In genomic region chr17:2695243-2695960, GRCh38 we compare ENCODE assay signal across 21 cellular contexts. TPM values are rescaled to one million over a fixed set of nuclear protein-coding genes. Genes with fewer than 3 reads are reported as not detected.
DNase-seq lines count a peak whose midpoint lies in the region; ATAC-seq and TF ChIP-seq lines count a peak whose summit lies in the region.
"Had no signal": no experiment of that assay in that cellular context is flagged by ENCODE, and none has a peak within 500 bp of the region (broad histone marks: within the 10 kb centered on the region; RNA-seq: fewer than 3 reads in every experiment).

No MANE protein-coding gene starts in this region.

- in situ Hi-C loops in transverse colon (cut with MboI; ENCODE audit: low pct_ligation_motif_present in 1 of 4, low pct_unique_long_range_greater_than_20kb in 1 of 4, low sequenced_read_pairs in 3 of 4), result no loop called here

- no peaks in the 10 kb centered on the region for H3K9me3 Mint-ChIP-seq in activated naive CD4-positive, alpha-beta T cell treated with anti-CD3 and anti-CD28 coated beads for 36 hours
- H3K9me3 Mint-ChIP-seq in activated naive CD4-positive, alpha-beta T cell treated with anti-CD3 and anti-CD28 coated beads, Interleukin-2, amount 10 ng/mL, durations not matched to agents 7 days and 5 days, result no peaks in the 10 kb centered on the region
- H3K9me3 Mint-ChIP-seq: activated B cell treated with CpG ODN at 0.5 μM for 24 hours; CD8-positive, alpha-beta memory T cell; stimulated activated naive CD8-positive, alpha-beta T cell treated with anti-CD3 and anti-CD28 coated beads, Interleukin-15, amount 100 ng/mL, for 72 hours; T-helper 1 cell treated with Interleukin-12 subunit alpha and Interleukin-12 subunit beta and Interleukin-4 antibody, amounts not matched to agents 30 μg/mL and 1 μg/mL, for 36 hours had no signal

- no peak overlapping the region for H3K27ac Mint-ChIP-seq in activated naive CD4-positive, alpha-beta T cell treated with anti-CD3 and anti-CD28 coated beads for 36 hours
- H3K27ac Mint-ChIP-seq in activated naive CD4-positive, alpha-beta T cell treated with anti-CD3 and anti-CD28 coated beads, Interleukin-2, amount 10 ng/mL, durations not matched to agents 7 days and 5 days, result no peak overlapping the region
- H3K27ac Mint-ChIP-seq: activated B cell treated with CpG ODN at 0.5 μM for 24 hours; naive thymus-derived CD4-positive, alpha-beta T cell; T-helper 1 cell treated with Interleukin-12 subunit alpha and Interleukin-12 subunit beta and Interleukin-4 antibody, amounts not matched to agents 30 μg/mL and 1 μg/mL, for 36 hours had no signal

- ATAC-seq in left lung (no peak), psoas muscle (no peak)
- ATAC-seq: esophagus mucosa; naive thymus-derived CD4-positive, alpha-beta T cell; stimulated activated naive CD8-positive, alpha-beta T cell treated with anti-CD3 and anti-CD28 coated beads, Interleukin-15, amount 100 ng/mL, for 72 hours had no signal

- no peaks in the 10 kb centered on the region for H3K27me3 Mint-ChIP-seq in activated naive CD4-positive, alpha-beta T cell treated with anti-CD3 and anti-CD28 coated beads for 36 hours (ENCODE audit: low read depth)
- no peaks in the 10 kb centered on the region for H3K27me3 Mint-ChIP-seq in activated naive CD4-positive, alpha-beta T cell treated with anti-CD3 and anti-CD28 coated beads, Interleukin-2, amount 10 ng/mL, durations not matched to agents 7 days and 5 days
- H3K27me3 Mint-ChIP-seq: activated B cell treated with CpG ODN at 0.5 μM for 24 hours; CD8-positive, alpha-beta memory T cell; naive thymus-derived CD4-positive, alpha-beta T cell; stimulated activated naive CD8-positive, alpha-beta T cell treated with anti-CD3 and anti-CD28 coated beads, Interleukin-15, amount 100 ng/mL, for 72 hours had no signal

- intact Hi-C loops in activated naive CD4-positive, alpha-beta T cell treated with anti-CD3 and anti-CD28 coated beads for 36 hours (cut with micrococcal nuclease), result no loop called here
- intact Hi-C loops in left lung (cut with DNase I) (no loop called here), transverse colon (cut with DNase I; ENCODE audit: low total_unique reads) (no loop called here), psoas muscle (cut with DNase I) (no loop called here)

- no peaks in the 10 kb centered on the region for H3K4me1 Mint-ChIP-seq in activated naive CD4-positive, alpha-beta T cell treated with anti-CD3 and anti-CD28 coated beads for 36 hours (ENCODE audit: low read depth)
- H3K4me1 Mint-ChIP-seq in activated naive CD4-positive, alpha-beta T cell treated with anti-CD3 and anti-CD28 coated beads, Interleukin-2, amount 10 ng/mL, durations not matched to agents 7 days and 5 days, result no peaks in the 10 kb centered on the region
- H3K4me1 Mint-ChIP-seq: stimulated activated naive CD8-positive, alpha-beta T cell treated with anti-CD3 and anti-CD28 coated beads, Interleukin-15, amount 100 ng/mL, for 72 hours had no signal

- no peak overlapping the region for H3K4me3 Mint-ChIP-seq in activated naive CD4-positive, alpha-beta T cell treated with anti-CD3 and anti-CD28 coated beads for 36 hours
- H3K4me3 Mint-ChIP-seq in activated naive CD4-positive, alpha-beta T cell treated with anti-CD3 and anti-CD28 coated beads, Interleukin-2, amount 10 ng/mL, durations not matched to agents 7 days and 5 days, result no peak overlapping the region
- H3K4me3 Mint-ChIP-seq: activated B cell treated with CpG ODN at 0.5 μM for 24 hours; naive thymus-derived CD4-positive, alpha-beta T cell; stimulated activated naive CD8-positive, alpha-beta T cell treated with anti-CD3 and anti-CD28 coated beads, Interleukin-15, amount 100 ng/mL, for 72 hours; T-helper 1 cell treated with Interleukin-12 subunit alpha and Interleukin-12 subunit beta and Interleukin-4 antibody, amounts not matched to agents 30 μg/mL and 1 μg/mL, for 36 hours had no signal

- CTCF ChIA-PET in activated naive CD4-positive, alpha-beta T cell treated with anti-CD3 and anti-CD28 coated beads for 36 hours (lab: Charles Lee), result no interaction called here
- CTCF ChIA-PET in activated naive CD4-positive, alpha-beta T cell treated with anti-CD3 and anti-CD28 coated beads, Interleukin-2, amount 10 ng/mL, durations not matched to agents 7 days and 5 days (lab: Charles Lee), result no interaction called here

- TF ChIP-seq POLR2A in Peyer's patch (IDR thresholded peaks at IDR 0.05) (no peak), transverse colon (IDR thresholded peaks at IDR 0.05) (no peak)

- 90% methylated on average over 26 of the region's 28 CpGs; no CpG with 5 or more reads in 1 of the 2 donors for WGBS in transverse colon (ENCODE audit: low coverage in 1 of 2), 2 donors
- 90 to 95% (median 91%) methylated on average over 25 to 28 of the region's 28 CpGs for WGBS in psoas muscle, 3 donors

- no peaks in the 10 kb centered on the region for H3K27me3 ChIP-seq in Peyer's patch
- H3K27me3 ChIP-seq in left lung, result no peaks in the 10 kb centered on the region
- H3K27me3 ChIP-seq in transverse colon, result no peaks in the 10 kb centered on the region
- no peaks in the 10 kb centered on the region for H3K27me3 ChIP-seq in psoas muscle (ENCODE audit: insufficient read depth in 3 of 3, low read length in 2 of 3)
- H3K27me3 ChIP-seq: breast epithelium, dorsolateral prefrontal cortex, MG63 had no signal

- no peak for TF ChIP-seq CTCF in Peyer's patch (IDR thresholded peaks at IDR 0.05)
- TF ChIP-seq CTCF in left lung (IDR thresholded peaks at IDR 0.05), result no peak
- TF ChIP-seq CTCF in transverse colon (IDR thresholded peaks at IDR 0.05), result no peak
- no peak for TF ChIP-seq CTCF in psoas muscle (IDR thresholded peaks at IDR 0.05)

- no peak overlapping the region for H3K27ac ChIP-seq in Peyer's patch
- no peak overlapping the region for H3K27ac ChIP-seq in left lung
- H3K27ac ChIP-seq in transverse colon, result no peak overlapping the region
- no peak overlapping the region for H3K27ac ChIP-seq in psoas muscle
- H3K27ac ChIP-seq: breast epithelium had no signal

- H3K36me3 ChIP-seq in Peyer's patch (peaks cover 0 to 95% (median 0%) of the 10 kb centered on the region in 3 donors), left lung (peaks cover 0 to 98% of the 10 kb centered on the region in 2 donors), transverse colon (peaks cover 0 to 78% (median 18%) of the 10 kb centered on the region in 4 donors), psoas muscle (ENCODE audit: insufficient read depth in 1 of 2, low read depth in 1 of 2) (peaks cover 4 to 97% of the 10 kb centered on the region in 2 donors)

- no peak for TF ChIP-seq EP300 in transverse colon (IDR thresholded peaks at IDR 0.05; ENCODE audit: low read depth)

- H3K9me3 ChIP-seq in Peyer's patch (no peaks in the 10 kb centered on the region), left lung (no peaks in the 10 kb centered on the region), transverse colon (no peaks in the 10 kb centered on the region), psoas muscle (no peaks in the 10 kb centered on the region)
- H3K9me3 ChIP-seq: breast epithelium, MG63 had no signal

- DNase-seq in activated naive CD4-positive, alpha-beta T cell treated with anti-CD3 and anti-CD28 coated beads for 36 hours, result peak; percentile 2
- no peak for DNase-seq in activated naive CD4-positive, alpha-beta T cell treated with anti-CD3 and anti-CD28 coated beads, Interleukin-2, amount 10 ng/mL, durations not matched to agents 7 days and 5 days
- peak in 2 of 3 donors; percentile 31 to 42 for DNase-seq in Peyer's patch
- peak; percentile 27 to 69 for DNase-seq in left lung
- DNase-seq in transverse colon, result peak; percentile 5
- no peak for DNase-seq in kidney tubule cell (ENCODE audit: low spot score)
- DNase-seq in stimulated activated CD4-positive, alpha-beta T cell treated with anti-CD3 and anti-CD28 coated beads, Interleukin-15, amount 100 ng/mL, for 24 hours, result no peak
- DNase-seq in psoas muscle, result no peak
- DNase-seq: CD8-positive, alpha-beta memory T cell; IMR-90; MG63; NCI-H187; NCI-H446; SHP77 had no signal

- H3K4me1 ChIP-seq in Peyer's patch (no peaks in the 10 kb centered on the region), left lung (no peaks in the 10 kb centered on the region), transverse colon (no peaks in the 10 kb centered on the region), psoas muscle (no peaks in the 10 kb centered on the region)
- H3K4me1 ChIP-seq: breast epithelium had no signal

- H3K4me3 ChIP-seq in Peyer's patch (no peak overlapping the region), left lung (no peak overlapping the region), transverse colon (no peak overlapping the region), psoas muscle (no peak overlapping the region)
- H3K4me3 ChIP-seq: breast epithelium, dorsolateral prefrontal cortex, MG63 had no signal

- H3K36me3 Mint-ChIP-seq in activated naive CD4-positive, alpha-beta T cell treated with anti-CD3 and anti-CD28 coated beads for 36 hours (ENCODE audit: low read depth), result peaks cover 13% of the 10 kb centered on the region
- peaks cover 9% of the 10 kb centered on the region for H3K36me3 Mint-ChIP-seq in activated naive CD4-positive, alpha-beta T cell treated with anti-CD3 and anti-CD28 coated beads, Interleukin-2, amount 10 ng/mL, durations not matched to agents 7 days and 5 days

RNA-seq across cellular contexts. Expression of gene CLUH, which starts 16.2 kb away (rescaled TPM):
- total RNA-seq in activated naive CD4-positive, alpha-beta T cell treated with anti-CD3 and anti-CD28 coated beads for 36 hours, result 10 to 100 TPM; 72.7 to 81.4 TPM
- 100 to 1,000 TPM; 127 to 323 (median 225) TPM for total RNA-seq in Peyer's patch
- 10 to 100 TPM; 45.3 to 71.8 TPM for total RNA-seq in left lung
- total RNA-seq in transverse colon, result 1,000 to 10,000 TPM in 1 of 4 donors, 100 to 1,000 TPM in 3; 127 to 1,072 (median 208) TPM
- total RNA-seq in psoas muscle, result 100 to 1,000 TPM; 105 to 218 (median 132) TPM
- 100 to 1,000 TPM in 2 of 3 donors, 10 to 100 TPM in 1; 92.2 to 130 (median 117) TPM for polyA plus RNA-seq in psoas muscle

RNA-seq across cellular contexts. Expression of gene CCDC92B, which starts 54.0 kb away (rescaled TPM):
- under 1 TPM; 0.07 to 0.12 TPM for total RNA-seq in activated naive CD4-positive, alpha-beta T cell treated with anti-CD3 and anti-CD28 coated beads for 36 hours
- total RNA-seq in Peyer's patch, result 1 to 10 TPM in 2 of 4 donors, not detected in 2; 1.5 to 1.6 TPM
- total RNA-seq in left lung, result under 1 TPM; 0.15 to 0.18 TPM
- under 1 TPM in 3 of 4 donors, not detected in 1; 0.48 to 0.82 (median 0.75) TPM for total RNA-seq in transverse colon
- total RNA-seq in psoas muscle, result under 1 TPM in 1 of 4 donors, not detected in 3; 0.23 TPM
- under 1 TPM; 0.01 to 0.09 (median 0.04) TPM for polyA plus RNA-seq in psoas muscle
- total RNA-seq: activated B cell treated with CpG ODN at 0.5 μM for 24 hours, IMR-90 had no signal
- polyA plus RNA-seq: CD8-positive, alpha-beta memory T cell; IMR-90; naive thymus-derived CD4-positive, alpha-beta T cell had no signal

Comparison
In these comparisons a context has a peak if more than half of its experiments do, and no peak if none do; other contexts are left out.
1. DNase-seq: peak in activated naive CD4-positive, alpha-beta T cell treated with anti-CD3 and anti-CD28 coated beads for 36 hours (single experiment), Peyer's patch (2 of 3), left lung (2 of 2) and transverse colon (single experiment); none in activated naive CD4-positive, alpha-beta T cell treated with anti-CD3 and anti-CD28 coated beads, Interleukin-2, amount 10 ng/mL, durations not matched to agents 7 days and 5 days (single experiment), kidney tubule cell (single experiment), stimulated activated CD4-positive, alpha-beta T cell treated with anti-CD3 and anti-CD28 coated beads, Interleukin-15, amount 100 ng/mL, for 24 hours (single experiment) and psoas muscle (0 of 2).